Comparison of ENCODE assay signal across 1 cellular context in genomic region chr1:195580988-195581387, GRCh38.
TF ChIP-seq lines count a peak whose summit lies in the region.

No MANE protein-coding gene starts in this region.

TF ChIP-seq in GM23338, 12 proteins besides CTCF, POLR2A, EP300 and RAD21 (continued from another document):
- TF ChIP-seq, protein P1, sequence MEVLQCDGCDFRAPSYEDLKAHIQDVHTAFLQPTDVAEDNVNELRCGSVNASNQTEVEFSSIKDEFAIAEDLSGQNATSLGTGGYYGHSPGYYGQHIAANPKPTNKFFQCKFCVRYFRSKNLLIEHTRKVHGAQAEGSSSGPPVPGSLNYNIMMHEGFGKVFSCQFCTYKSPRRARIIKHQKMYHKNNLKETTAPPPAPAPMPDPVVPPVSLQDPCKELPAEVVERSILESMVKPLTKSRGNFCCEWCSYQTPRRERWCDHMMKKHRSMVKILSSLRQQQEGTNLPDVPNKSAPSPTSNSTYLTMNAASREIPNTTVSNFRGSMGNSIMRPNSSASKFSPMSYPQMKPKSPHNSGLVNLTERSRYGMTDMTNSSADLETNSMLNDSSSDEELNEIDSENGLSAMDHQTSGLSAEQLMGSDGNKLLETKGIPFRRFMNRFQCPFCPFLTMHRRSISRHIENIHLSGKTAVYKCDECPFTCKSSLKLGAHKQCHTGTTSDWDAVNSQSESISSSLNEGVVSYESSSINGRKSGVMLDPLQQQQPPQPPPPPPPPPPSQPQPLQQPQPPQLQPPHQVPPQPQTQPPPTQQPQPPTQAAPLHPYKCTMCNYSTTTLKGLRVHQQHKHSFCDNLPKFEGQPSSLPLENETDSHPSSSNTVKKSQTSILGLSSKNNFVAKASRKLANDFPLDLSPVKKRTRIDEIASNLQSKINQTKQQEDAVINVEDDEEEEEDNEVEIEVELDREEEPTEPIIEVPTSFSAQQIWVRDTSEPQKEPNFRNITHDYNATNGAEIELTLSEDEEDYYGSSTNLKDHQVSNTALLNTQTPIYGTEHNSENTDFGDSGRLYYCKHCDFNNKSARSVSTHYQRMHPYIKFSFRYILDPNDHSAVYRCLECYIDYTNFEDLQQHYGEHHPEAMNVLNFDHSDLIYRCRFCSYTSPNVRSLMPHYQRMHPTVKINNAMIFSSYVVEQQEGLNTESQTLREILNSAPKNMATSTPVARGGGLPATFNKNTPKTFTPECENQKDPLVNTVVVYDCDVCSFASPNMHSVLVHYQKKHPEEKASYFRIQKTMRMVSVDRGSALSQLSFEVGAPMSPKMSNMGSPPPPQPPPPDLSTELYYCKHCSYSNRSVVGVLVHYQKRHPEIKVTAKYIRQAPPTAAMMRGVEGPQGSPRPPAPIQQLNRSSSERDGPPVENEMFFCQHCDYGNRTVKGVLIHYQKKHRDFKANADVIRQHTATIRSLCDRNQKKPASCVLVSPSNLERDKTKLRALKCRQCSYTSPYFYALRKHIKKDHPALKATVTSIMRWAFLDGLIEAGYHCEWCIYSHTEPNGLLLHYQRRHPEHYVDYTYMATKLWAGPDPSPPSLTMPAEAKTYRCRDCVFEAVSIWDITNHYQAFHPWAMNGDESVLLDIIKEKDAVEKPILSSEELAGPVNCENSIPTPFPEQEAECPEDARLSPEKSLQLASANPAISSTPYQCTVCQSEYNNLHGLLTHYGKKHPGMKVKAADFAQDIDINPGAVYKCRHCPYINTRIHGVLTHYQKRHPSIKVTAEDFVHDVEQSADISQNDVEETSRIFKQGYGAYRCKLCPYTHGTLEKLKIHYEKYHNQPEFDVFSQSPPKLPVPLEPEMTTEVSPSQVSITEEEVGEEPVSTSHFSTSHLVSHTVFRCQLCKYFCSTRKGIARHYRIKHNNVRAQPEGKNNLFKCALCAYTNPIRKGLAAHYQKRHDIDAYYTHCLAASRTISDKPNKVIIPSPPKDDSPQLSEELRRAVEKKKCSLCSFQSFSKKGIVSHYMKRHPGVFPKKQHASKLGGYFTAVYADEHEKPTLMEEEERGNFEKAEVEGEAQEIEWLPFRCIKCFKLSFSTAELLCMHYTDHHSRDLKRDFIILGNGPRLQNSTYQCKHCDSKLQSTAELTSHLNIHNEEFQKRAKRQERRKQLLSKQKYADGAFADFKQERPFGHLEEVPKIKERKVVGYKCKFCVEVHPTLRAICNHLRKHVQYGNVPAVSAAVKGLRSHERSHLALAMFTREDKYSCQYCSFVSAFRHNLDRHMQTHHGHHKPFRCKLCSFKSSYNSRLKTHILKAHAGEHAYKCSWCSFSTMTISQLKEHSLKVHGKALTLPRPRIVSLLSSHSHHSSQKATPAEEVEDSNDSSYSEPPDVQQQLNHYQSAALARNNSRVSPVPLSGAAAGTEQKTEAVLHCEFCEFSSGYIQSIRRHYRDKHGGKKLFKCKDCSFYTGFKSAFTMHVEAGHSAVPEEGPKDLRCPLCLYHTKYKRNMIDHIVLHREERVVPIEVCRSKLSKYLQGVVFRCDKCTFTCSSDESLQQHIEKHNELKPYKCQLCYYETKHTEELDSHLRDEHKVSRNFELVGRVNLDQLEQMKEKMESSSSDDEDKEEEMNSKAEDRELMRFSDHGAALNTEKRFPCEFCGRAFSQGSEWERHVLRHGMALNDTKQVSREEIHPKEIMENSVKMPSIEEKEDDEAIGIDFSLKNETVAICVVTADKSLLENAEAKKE (CRISPR knock-in tag; IDR thresholded peaks at IDR 0.05): no peak
- TF ChIP-seq ZNF331 (CRISPR knock-in tag; IDR thresholded peaks at IDR 0.05; ENCODE audit: low read depth) (no peak), ZNF114 (CRISPR knock-in tag; IDR thresholded peaks at IDR 0.05) (no peak)
